1 cellular context compared by ENCODE assay signal in the genomic region with DNA sequence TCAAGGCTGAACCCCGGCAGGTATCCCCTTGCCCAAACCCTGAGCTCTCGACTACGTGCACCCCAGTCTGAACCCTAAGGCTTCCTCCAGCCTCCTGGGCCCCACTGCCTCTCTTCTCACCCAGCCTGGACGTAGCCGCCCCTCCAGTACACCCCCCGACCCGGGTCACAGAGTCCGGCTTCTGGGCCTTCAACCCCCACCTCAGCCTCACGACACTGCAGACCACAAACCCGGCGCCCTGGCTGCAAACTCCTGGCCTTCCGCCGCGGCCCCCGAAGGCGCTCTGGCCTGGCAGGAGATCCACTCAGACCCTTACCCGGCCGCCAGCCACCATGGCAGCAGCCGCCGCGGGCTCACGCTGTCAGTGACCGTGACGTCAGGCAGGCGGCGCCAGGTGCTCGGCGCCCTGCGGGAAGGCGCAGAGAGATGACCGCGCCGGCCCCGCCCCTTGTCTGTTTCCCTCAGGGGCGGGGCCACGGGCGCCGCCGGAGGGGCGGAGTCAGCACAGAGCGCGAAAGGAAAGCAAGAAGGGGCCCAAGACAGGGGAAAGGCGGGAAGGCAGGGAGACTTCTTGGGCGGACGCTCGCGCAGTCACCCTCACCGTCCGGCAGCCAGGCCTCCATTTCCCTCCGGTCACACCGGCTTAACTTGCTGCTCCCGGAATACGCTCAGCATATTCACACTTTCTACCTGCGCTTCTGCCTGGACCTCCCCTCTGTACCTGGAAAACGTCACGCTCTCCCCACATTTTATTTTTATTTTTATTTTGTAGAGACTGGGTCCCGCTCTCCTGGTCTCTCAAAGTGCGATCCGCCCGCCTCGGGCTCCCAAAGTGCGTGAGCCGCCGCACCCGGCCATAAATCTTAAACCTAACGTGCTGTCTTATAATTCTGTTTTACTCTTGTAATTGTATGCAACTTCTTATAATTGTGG.
TF ChIP-seq lines count a peak whose summit lies in the region.

A gene with protein sequence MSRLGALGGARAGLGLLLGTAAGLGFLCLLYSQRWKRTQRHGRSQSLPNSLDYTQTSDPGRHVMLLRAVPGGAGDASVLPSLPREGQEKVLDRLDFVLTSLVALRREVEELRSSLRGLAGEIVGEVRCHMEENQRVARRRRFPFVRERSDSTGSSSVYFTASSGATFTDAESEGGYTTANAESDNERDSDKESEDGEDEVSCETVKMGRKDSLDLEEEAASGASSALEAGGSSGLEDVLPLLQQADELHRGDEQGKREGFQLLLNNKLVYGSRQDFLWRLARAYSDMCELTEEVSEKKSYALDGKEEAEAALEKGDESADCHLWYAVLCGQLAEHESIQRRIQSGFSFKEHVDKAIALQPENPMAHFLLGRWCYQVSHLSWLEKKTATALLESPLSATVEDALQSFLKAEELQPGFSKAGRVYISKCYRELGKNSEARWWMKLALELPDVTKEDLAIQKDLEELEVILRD (minus strand): TSS at position 372 of the 933 bp plus-strand sequence. CDS start 471 bp downstream, outside the sequence.

TF ChIP-seq in HEK293, 187 proteins besides CTCF, POLR2A, EP300 and RAD21 (continued from another document and continues in another):
- TF ChIP-seq ZFP69B (tag by site-specific recombination; IDR thresholded peaks at IDR 0.05): peak; percentile 47; the same call in 1 of the 2 replicates
- TF ChIP-seq, protein P1, sequence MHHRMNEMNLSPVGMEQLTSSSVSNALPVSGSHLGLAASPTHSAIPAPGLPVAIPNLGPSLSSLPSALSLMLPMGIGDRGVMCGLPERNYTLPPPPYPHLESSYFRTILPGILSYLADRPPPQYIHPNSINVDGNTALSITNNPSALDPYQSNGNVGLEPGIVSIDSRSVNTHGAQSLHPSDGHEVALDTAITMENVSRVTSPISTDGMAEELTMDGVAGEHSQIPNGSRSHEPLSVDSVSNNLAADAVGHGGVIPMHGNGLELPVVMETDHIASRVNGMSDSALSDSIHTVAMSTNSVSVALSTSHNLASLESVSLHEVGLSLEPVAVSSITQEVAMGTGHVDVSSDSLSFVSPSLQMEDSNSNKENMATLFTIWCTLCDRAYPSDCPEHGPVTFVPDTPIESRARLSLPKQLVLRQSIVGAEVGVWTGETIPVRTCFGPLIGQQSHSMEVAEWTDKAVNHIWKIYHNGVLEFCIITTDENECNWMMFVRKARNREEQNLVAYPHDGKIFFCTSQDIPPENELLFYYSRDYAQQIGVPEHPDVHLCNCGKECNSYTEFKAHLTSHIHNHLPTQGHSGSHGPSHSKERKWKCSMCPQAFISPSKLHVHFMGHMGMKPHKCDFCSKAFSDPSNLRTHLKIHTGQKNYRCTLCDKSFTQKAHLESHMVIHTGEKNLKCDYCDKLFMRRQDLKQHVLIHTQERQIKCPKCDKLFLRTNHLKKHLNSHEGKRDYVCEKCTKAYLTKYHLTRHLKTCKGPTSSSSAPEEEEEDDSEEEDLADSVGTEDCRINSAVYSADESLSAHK (tag by site-specific recombination; IDR thresholded peaks at IDR 0.05): no peak; the same call in 1 of the 2 replicates
- TF ChIP-seq, protein P2, sequence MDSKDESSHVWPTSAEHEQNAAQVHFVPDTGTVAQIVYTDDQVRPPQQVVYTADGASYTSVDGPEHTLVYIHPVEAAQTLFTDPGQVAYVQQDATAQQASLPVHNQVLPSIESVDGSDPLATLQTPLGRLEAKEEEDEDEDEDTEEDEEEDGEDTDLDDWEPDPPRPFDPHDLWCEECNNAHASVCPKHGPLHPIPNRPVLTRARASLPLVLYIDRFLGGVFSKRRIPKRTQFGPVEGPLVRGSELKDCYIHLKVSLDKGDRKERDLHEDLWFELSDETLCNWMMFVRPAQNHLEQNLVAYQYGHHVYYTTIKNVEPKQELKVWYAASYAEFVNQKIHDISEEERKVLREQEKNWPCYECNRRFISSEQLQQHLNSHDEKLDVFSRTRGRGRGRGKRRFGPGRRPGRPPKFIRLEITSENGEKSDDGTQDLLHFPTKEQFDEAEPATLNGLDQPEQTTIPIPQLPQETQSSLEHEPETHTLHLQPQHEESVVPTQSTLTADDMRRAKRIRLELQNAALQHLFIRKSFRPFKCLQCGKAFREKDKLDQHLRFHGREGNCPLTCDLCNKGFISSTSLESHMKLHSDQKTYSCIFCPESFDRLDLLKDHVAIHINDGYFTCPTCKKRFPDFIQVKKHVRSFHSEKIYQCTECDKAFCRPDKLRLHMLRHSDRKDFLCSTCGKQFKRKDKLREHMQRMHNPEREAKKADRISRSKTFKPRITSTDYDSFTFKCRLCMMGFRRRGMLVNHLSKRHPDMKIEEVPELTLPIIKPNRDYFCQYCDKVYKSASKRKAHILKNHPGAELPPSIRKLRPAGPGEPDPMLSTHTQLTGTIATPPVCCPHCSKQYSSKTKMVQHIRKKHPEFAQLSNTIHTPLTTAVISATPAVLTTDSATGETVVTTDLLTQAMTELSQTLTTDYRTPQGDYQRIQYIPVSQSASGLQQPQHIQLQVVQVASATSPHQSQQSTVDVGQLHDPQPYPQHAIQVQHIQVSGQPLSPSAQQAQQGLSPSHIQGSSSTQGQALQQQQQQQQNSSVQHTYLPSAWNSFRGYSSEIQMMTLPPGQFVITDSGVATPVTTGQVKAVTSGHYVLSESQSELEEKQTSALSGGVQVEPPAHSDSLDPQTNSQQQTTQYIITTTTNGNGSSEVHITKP (tag by site-specific recombination; IDR thresholded peaks at IDR 0.05): peak; percentile 88
- TF ChIP-seq ZNF473 (tag by site-specific recombination; IDR thresholded peaks at IDR 0.05): no peak
- TF ChIP-seq ZNF23 (tag by site-specific recombination; IDR thresholded peaks at IDR 0.05; ENCODE audit: borderline replicate concordance): no peak
- no peak for TF ChIP-seq GLI2 (tag by site-specific recombination; IDR thresholded peaks at IDR 0.05; ENCODE audit: borderline replicate concordance, low read depth)
- TF ChIP-seq ZNF398 (tag by site-specific recombination; IDR thresholded peaks at IDR 0.05): no peak
- TF ChIP-seq, protein P3, sequence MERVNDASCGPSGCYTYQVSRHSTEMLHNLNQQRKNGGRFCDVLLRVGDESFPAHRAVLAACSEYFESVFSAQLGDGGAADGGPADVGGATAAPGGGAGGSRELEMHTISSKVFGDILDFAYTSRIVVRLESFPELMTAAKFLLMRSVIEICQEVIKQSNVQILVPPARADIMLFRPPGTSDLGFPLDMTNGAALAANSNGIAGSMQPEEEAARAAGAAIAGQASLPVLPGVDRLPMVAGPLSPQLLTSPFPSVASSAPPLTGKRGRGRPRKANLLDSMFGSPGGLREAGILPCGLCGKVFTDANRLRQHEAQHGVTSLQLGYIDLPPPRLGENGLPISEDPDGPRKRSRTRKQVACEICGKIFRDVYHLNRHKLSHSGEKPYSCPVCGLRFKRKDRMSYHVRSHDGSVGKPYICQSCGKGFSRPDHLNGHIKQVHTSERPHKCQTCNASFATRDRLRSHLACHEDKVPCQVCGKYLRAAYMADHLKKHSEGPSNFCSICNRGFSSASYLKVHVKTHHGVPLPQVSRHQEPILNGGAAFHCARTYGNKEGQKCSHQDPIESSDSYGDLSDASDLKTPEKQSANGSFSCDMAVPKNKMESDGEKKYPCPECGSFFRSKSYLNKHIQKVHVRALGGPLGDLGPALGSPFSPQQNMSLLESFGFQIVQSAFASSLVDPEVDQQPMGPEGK (tag by site-specific recombination; IDR thresholded peaks at IDR 0.05): peak; percentile 82; the same call in 1 of the 2 replicates
- TF ChIP-seq ZNF24 (tag by site-specific recombination; IDR thresholded peaks at IDR 0.05): peak; percentile 86
- TF ChIP-seq, protein P4, sequence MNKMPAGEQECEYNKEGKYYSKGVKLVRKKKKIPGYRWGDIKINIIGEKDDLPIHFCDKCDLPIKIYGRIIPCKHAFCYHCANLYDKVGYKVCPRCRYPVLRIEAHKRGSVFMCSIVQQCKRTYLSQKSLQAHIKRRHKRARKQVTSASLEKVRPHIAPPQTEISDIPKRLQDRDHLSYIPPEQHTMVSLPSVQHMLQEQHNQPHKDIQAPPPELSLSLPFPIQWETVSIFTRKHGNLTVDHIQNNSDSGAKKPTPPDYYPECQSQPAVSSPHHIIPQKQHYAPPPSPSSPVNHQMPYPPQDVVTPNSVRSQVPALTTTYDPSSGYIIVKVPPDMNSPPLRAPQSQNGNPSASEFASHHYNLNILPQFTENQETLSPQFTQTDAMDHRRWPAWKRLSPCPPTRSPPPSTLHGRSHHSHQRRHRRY (tag by site-specific recombination; IDR thresholded peaks at IDR 0.05): no peak
- TF ChIP-seq ZNF837 (tag by site-specific recombination; IDR thresholded peaks at IDR 0.05): no peak
- no peak for TF ChIP-seq ZNF341 (tag by site-specific recombination; IDR thresholded peaks at IDR 0.05; ENCODE audit: low read depth)
- TF ChIP-seq SCRT1 (tag by site-specific recombination; IDR thresholded peaks at IDR 0.05; ENCODE audit: borderline replicate concordance): no peak
- TF ChIP-seq ZFP41 (tag by site-specific recombination; IDR thresholded peaks at IDR 0.05; ENCODE audit: borderline replicate concordance): no peak
- no peak for TF ChIP-seq ZNF585B (tag by site-specific recombination; IDR thresholded peaks at IDR 0.05)
- no peak for TF ChIP-seq MZF1 (tag by site-specific recombination; IDR thresholded peaks at IDR 0.05; ENCODE audit: borderline replicate concordance)
- TF ChIP-seq ZNF391 (tag by site-specific recombination; IDR thresholded peaks at IDR 0.05; ENCODE audit: borderline replicate concordance, low read depth): 0 out of 2 replicates have a peak, but pooled peaks have one; percentile 15
- TF ChIP-seq ZNF664 (tag by site-specific recombination; IDR thresholded peaks at IDR 0.05): no peak
- TF ChIP-seq GFI1B (tag by site-specific recombination; IDR thresholded peaks at IDR 0.05): no peak
- TF ChIP-seq ZNF488 (tag by site-specific recombination; IDR thresholded peaks at IDR 0.05): no peak
- TF ChIP-seq, protein P5, sequence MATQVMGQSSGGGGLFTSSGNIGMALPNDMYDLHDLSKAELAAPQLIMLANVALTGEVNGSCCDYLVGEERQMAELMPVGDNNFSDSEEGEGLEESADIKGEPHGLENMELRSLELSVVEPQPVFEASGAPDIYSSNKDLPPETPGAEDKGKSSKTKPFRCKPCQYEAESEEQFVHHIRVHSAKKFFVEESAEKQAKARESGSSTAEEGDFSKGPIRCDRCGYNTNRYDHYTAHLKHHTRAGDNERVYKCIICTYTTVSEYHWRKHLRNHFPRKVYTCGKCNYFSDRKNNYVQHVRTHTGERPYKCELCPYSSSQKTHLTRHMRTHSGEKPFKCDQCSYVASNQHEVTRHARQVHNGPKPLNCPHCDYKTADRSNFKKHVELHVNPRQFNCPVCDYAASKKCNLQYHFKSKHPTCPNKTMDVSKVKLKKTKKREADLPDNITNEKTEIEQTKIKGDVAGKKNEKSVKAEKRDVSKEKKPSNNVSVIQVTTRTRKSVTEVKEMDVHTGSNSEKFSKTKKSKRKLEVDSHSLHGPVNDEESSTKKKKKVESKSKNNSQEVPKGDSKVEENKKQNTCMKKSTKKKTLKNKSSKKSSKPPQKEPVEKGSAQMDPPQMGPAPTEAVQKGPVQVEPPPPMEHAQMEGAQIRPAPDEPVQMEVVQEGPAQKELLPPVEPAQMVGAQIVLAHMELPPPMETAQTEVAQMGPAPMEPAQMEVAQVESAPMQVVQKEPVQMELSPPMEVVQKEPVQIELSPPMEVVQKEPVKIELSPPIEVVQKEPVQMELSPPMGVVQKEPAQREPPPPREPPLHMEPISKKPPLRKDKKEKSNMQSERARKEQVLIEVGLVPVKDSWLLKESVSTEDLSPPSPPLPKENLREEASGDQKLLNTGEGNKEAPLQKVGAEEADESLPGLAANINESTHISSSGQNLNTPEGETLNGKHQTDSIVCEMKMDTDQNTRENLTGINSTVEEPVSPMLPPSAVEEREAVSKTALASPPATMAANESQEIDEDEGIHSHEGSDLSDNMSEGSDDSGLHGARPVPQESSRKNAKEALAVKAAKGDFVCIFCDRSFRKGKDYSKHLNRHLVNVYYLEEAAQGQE (tag by site-specific recombination; IDR thresholded peaks at IDR 0.05): 0 out of 2 replicates have a peak, but pooled peaks have one; percentile 9
- no peak for TF ChIP-seq ZNF518A (tag by site-specific recombination; conservative IDR thresholded peaks at IDR 0.05; ENCODE audit: low read depth)
